In the genomic region with DNA sequence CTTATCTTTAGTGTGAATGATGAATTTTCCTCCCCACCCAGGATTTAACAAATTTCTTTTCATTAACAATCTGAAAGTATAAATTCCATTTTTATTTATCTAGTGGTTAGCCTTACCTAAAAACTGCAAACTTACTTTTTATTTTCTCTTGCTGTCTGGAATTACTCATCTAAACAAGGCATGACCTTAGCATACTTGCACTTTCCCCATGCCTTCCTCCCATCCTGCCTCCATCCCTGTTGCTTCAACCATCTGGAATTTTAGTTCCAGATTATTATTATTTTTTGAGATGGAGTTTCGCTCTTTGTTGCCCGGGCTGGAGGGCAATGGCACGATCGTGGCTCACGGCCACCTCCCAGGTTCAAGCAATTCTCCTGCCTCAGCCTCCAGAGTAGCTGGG, we compare ENCODE assay signal across 22 cellular contexts. TPM values are rescaled to one million over a fixed set of nuclear protein-coding genes. Genes with fewer than 3 reads are reported as not detected.
DNase-seq lines count a peak whose midpoint lies in the region; FAIRE-seq and TF ChIP-seq lines count a peak whose summit lies in the region.
"Had no signal": no experiment of that assay in that cellular context is flagged by ENCODE, and none has a peak within 500 bp of the region (broad histone marks: within the 10 kb centered on the region; RNA-seq: fewer than 3 reads in every experiment).

No MANE protein-coding gene starts in this region.

- no peaks in the 10 kb centered on the region for H3K4me1 ChIP-seq in astrocyte (ENCODE audit: insufficient read depth, low read length)

- H3K27me3 Mint-ChIP-seq in astrocyte (ENCODE audit: low read depth, unreplicated experiment) = no peaks in the 10 kb centered on the region

- peaks cover 5% of the 10 kb centered on the region for H4K20me1 ChIP-seq in astrocyte (ENCODE audit: insufficient read depth, low read length)

- H3K79me2 ChIP-seq in astrocyte (ENCODE audit: insufficient read depth, low read length) = no peaks in the 10 kb centered on the region

- H3K4me3 Mint-ChIP-seq in astrocyte (ENCODE audit: unreplicated experiment) = no peak overlapping the region
- H3K4me3 Mint-ChIP-seq: H9 had no signal

- no peak overlapping the region for H3K27ac Mint-ChIP-seq in astrocyte (ENCODE audit: unreplicated experiment)
- H3K27ac Mint-ChIP-seq: H9 had no signal

- peaks cover 17% of the 10 kb centered on the region for H3K4me1 Mint-ChIP-seq in astrocyte (ENCODE audit: low read depth, unreplicated experiment)

- no peaks in the 10 kb centered on the region for H3K9me3 Mint-ChIP-seq in astrocyte (ENCODE audit: unreplicated experiment)
- H3K9me3 Mint-ChIP-seq: H9 had no signal

- no peak for TF ChIP-seq CTCF in astrocyte (IDR thresholded peaks at IDR 0.05; ENCODE audit: insufficient read depth, low read depth, low read length)

- peak overlapping the region; percentile 45 for H3K4me2 ChIP-seq in astrocyte (ENCODE audit: low read length)
- H3K4me2 ChIP-seq: PC-9 had no signal

- H3K4me3 ChIP-seq in astrocyte (ENCODE audit: insufficient read depth, low read depth, low read length) = no peak overlapping the region
- H3K4me3 ChIP-seq: K562, PC-9 had no signal

- H3K9ac ChIP-seq in astrocyte (ENCODE audit: low read length) = no peak overlapping the region

- no peaks in the 10 kb centered on the region for H3K36me3 ChIP-seq in astrocyte (ENCODE audit: insufficient read depth, low read length)

- H3K9me3 ChIP-seq in astrocyte (ENCODE audit: insufficient read depth, low read depth, low read length) = no peaks in the 10 kb centered on the region
- H3K9me3 ChIP-seq: Caco-2 had no signal

- no peaks in the 10 kb centered on the region for H3K27me3 ChIP-seq in astrocyte (ENCODE audit: insufficient read depth, low read length)

- no peak for FAIRE-seq in astrocyte (lab: Jason Lieb, UNC)
- no peak for FAIRE-seq in GM12891 (lab: Jason Lieb, UNC)
- FAIRE-seq: K562 had no signal

- H3K27ac ChIP-seq in astrocyte (ENCODE audit: low read depth, low read length) = no peak overlapping the region
- H3K27ac ChIP-seq: HL-60, PC-9 had no signal

- DNase-seq in GM03348 (ENCODE audit: low spot score) (peak; percentile 24), astrocyte (ENCODE audit: low read depth) (peak; percentile 63), fibroblast of peridontal ligament (ENCODE audit: extremely low read depth) (peak; percentile 24), non-pigmented ciliary epithelial cell (ENCODE audit: low read depth) (peak; percentile 19), SKM-1 (lab: John Stamatoyannopoulos, UW; ENCODE audit: unreplicated experiment) (no peak), NCI-H1436 treated with DMSO at 0.1 percent for 48 hours (lab: John Stamatoyannopoulos, UW) (no peak), NCI-H1417 (lab: John Stamatoyannopoulos, UW) (no peak), GM12891 (ENCODE audit: insufficient read length, low spot score) (no peak)
- DNase-seq: AML-193, Caco-2, DMS153, H9, MV-4-11, NCI-H1417 treated with DMSO at 0.1 percent for 48 hours, NCI-H2029, NCI-H2171 treated with DMSO at 0.1 percent for 48 hours, NCI-H510A, NCI-H774, PC-9 had no signal

- no peak for TF ChIP-seq POLR2A in GM12891 (IDR thresholded peaks at IDR 0.05; ENCODE audit: low read depth, low read length)

- H2AFZ ChIP-seq in astrocyte (ENCODE audit: low read depth, low read length) = no peak overlapping the region
- H2AFZ ChIP-seq: PC-9 had no signal

- peaks cover 2% of the 10 kb centered on the region for H3K36me3 Mint-ChIP-seq in astrocyte (ENCODE audit: low read depth, unreplicated experiment)

TF ChIP-seq in GM12891, 5 proteins besides CTCF, POLR2A, EP300 and RAD21:
- TF ChIP-seq PAX5 (IDR thresholded peaks at IDR 0.05; ENCODE audit: insufficient read depth, low read length, severe bottlenecking) (no peak), POLR2AphosphoS5 (IDR thresholded peaks at IDR 0.05; ENCODE audit: low read depth, low read length) (no peak), SPI1 (IDR thresholded peaks at IDR 0.05; ENCODE audit: low read depth, low read length) (no peak), POU2F2 (IDR thresholded peaks at IDR 0.05; ENCODE audit: low read depth, low read length) (no peak), TAF1 (IDR thresholded peaks at IDR 0.05; ENCODE audit: low read depth, low read length) (no peak)
TF ChIP-seq in GM12891: peak in this region for 0.

RNA-seq across cellular contexts. Expression of a gene that starts 35.6 kb away (rescaled TPM):
- 0.91 and 1.9 TPM in 2 replicates for total RNA-seq in astrocyte
- 0.12 TPM for polyA plus RNA-seq in GM12891 (2012; ENCODE audit: low read depth, missing spikeins)
- total RNA-seq: A673, K562 had no signal

RNA-seq across cellular contexts. Expression of a gene that starts 51.7 kb away (rescaled TPM):
- 20.7 and 21.0 TPM in 2 replicates for total RNA-seq in astrocyte
- polyA plus RNA-seq in GM12891 (2012; ENCODE audit: low read depth, missing spikeins) = 6.6 TPM

Comparison
In these comparisons a context has a peak if more than half of its experiments do, and no peak if none do; other contexts are left out.
1. DNase-seq: peak in GM03348 (single experiment), astrocyte (single experiment), fibroblast of peridontal ligament (single experiment) and non-pigmented ciliary epithelial cell (single experiment); none in SKM-1 (single experiment), NCI-H1436 treated with DMSO at 0.1 percent for 48 hours (single experiment), NCI-H1417 (0 of 3) and GM12891 (single experiment).